Comparison of ENCODE assay signal across 9 cellular contexts in genomic region chr22:40050258-40050657, GRCh38. TPM values are rescaled to one million over a fixed set of nuclear protein-coding genes. Genes with fewer than 3 reads are reported as not detected.
A peak's percentile ranks its signal among the peaks of the same experiment; 100 is the strongest.
DNase-seq lines count a peak whose midpoint lies in the region; ATAC-seq and TF ChIP-seq lines count a peak whose summit lies in the region.
"Had no signal": no experiment of that assay in that cellular context is flagged by ENCODE, and none has a peak within 500 bp of the region (broad histone marks: within the 10 kb centered on the region; RNA-seq: fewer than 3 reads in every experiment).

No MANE protein-coding gene starts in this region.

- H3K36me3 Mint-ChIP-seq in CD14-positive monocyte = peaks cover 0 to 3% of the 10 kb centered on the region in 2 donors

- DNase-seq in CD14-positive monocyte (ENCODE audit: low spot score) (no peak), SKM-1 (lab: John Stamatoyannopoulos, UW; ENCODE audit: unreplicated experiment) (peak; percentile 35), NCI-H128 (lab: John Stamatoyannopoulos, UW; ENCODE audit: unreplicated experiment) (no peak), upper lobe of left lung (no peak), putamen (ENCODE audit: low spot score) (no peak)
- DNase-seq: activated CD4-positive, alpha-beta T cell treated with anti-CD3 and anti-CD28 coated beads for 4 hours had no signal

- H3K4me3 ChIP-seq in upper lobe of left lung = no peak overlapping the region

- no peaks in the 10 kb centered on the region for H3K9me3 ChIP-seq in upper lobe of left lung

- no peaks in the 10 kb centered on the region for H3K36me3 ChIP-seq in upper lobe of left lung

- no peak overlapping the region for H3K27ac ChIP-seq in upper lobe of left lung

- no peak for TF ChIP-seq CTCF in CD14-positive monocyte (IDR thresholded peaks at IDR 0.05)
- no peak for TF ChIP-seq CTCF in upper lobe of left lung (IDR thresholded peaks at IDR 0.05)

- peak overlapping the region in 4 of 7 donors; percentile 21 to 83 (median 56) for H3K27ac Mint-ChIP-seq in CD14-positive monocyte

- peak overlapping the region in 1 of 2 donors; percentile 43 for H3K4me3 Mint-ChIP-seq in CD14-positive monocyte

- TF ChIP-seq EP300 in upper lobe of left lung (IDR thresholded peaks at IDR 0.05) = no peak

- H3K27me3 ChIP-seq in upper lobe of left lung = no peaks in the 10 kb centered on the region

- intact Hi-C loops in CD14-positive monocyte (cut with micrococcal nuclease) = no loop called here

- no peak for TF ChIP-seq POLR2A in upper lobe of left lung (IDR thresholded peaks at IDR 0.05)

- peaks cover 0 to 3% (median 2%) of the 10 kb centered on the region in 3 donors for H3K27me3 Mint-ChIP-seq in CD14-positive monocyte (ENCODE audit: low read depth in 3 of 3)

- H3K4me1 ChIP-seq in upper lobe of left lung = peaks cover 8 to 54% (median 29%) of the 10 kb centered on the region in 4 donors

- ATAC-seq in GM19023 (IDR thresholded peaks at IDR 0.05; ENCODE audit: unreplicated experiment) = peak; percentile 68
- peak; percentile 71 for ATAC-seq in HG03025 (IDR thresholded peaks at IDR 0.05; ENCODE audit: low FRiP score, unreplicated experiment)
- no peak for ATAC-seq in upper lobe of left lung (ENCODE audit: low FRiP score in 2 of 2)
- no peak for ATAC-seq in GM21528 (IDR thresholded peaks at IDR 0.05; ENCODE audit: low FRiP score, unreplicated experiment)

- H3K4me1 Mint-ChIP-seq in CD14-positive monocyte = peaks cover 39% of the 10 kb centered on the region

- peaks cover 0 to 3% (median 0%) of the 10 kb centered on the region in 7 donors for H3K9me3 Mint-ChIP-seq in CD14-positive monocyte

- WGBS in upper lobe of left lung, 2 donors = 73% methylated on average over 3 of the region's 3 CpGs

RNA-seq across cellular contexts. Expression of gene FAM83F, which starts 55.5 kb away (rescaled TPM):
- under 1 TPM in 1 of 2 donors, not detected in 1; 0.01 TPM for polyA plus RNA-seq in CD14-positive monocyte
- total RNA-seq in upper lobe of left lung = 1 to 10 TPM in 2 of 6 donors, under 1 TPM in 4; 0.23 to 2.8 (median 0.67) TPM

Comparison
In these comparisons a context has a peak if more than half of its experiments do, and no peak if none do; other contexts are left out.
1. ATAC-seq: peak in GM19023 (single experiment) and HG03025 (single experiment); none in upper lobe of left lung (0 of 2) and GM21528 (single experiment).